Comparison of ENCODE assay signal across 2 cellular contexts in the genomic region with DNA sequence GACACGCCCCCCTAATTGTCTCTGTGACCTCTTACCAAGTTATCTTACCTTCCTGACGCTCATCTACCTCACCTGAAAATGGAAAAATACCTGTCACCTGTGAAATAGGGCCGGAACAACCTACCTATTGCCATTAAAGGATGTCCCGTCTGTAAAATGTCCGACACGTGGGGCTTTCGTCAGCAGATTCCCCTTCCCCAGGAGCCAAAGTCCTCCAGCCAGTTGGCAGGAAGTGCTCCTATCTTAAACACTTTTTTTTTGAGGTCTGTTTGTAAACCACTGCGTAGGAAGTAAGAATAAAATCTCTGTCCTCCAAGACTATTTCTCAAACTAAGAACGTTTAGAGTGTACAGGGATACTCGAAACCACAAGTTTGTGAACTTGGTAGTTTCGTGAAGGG.
TF ChIP-seq lines count a peak whose summit lies in the region.

No MANE protein-coding gene starts in this region.

TF ChIP-seq in HCT116, 20 proteins besides CTCF, POLR2A, EP300 and RAD21:
- TF ChIP-seq SRF (IDR thresholded peaks at IDR 0.05; ENCODE audit: low read depth): peak; percentile 29; the same call in 1 of the 2 replicates

TF ChIP-seq in K562, 482 proteins besides CTCF, POLR2A, EP300 and RAD21:
- TF ChIP-seq, protein P1, sequence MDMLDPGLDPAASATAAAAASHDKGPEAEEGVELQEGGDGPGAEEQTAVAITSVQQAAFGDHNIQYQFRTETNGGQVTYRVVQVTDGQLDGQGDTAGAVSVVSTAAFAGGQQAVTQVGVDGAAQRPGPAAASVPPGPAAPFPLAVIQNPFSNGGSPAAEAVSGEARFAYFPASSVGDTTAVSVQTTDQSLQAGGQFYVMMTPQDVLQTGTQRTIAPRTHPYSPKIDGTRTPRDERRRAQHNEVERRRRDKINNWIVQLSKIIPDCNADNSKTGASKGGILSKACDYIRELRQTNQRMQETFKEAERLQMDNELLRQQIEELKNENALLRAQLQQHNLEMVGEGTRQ (CRISPR knock-in tag; IDR thresholded peaks at IDR 0.05): 0 out of 2 replicates have a peak, but pooled peaks have one; percentile 10
